In genomic region chrX:137031517-137032377, GRCh38 we compare ENCODE assay signal across 8 cellular contexts. TPM values are rescaled to one million over a fixed set of nuclear protein-coding genes. Genes with fewer than 3 reads are reported as not detected.
DNase-seq lines count a peak whose midpoint lies in the region; ATAC-seq, FAIRE-seq and TF ChIP-seq lines count a peak whose summit lies in the region.

No MANE protein-coding gene starts in this region.

- 1 to 33% methylated on average over 52 of the region's 52 CpGs for WGBS in aorta, 2 donors

- H3K4me1 Mint-ChIP-seq in naive thymus-derived CD4-positive, alpha-beta T cell, result peaks cover 4 to 13% (median 11%) of the 10 kb centered on the region in 7 donors

- H3K4me2 ChIP-seq in Loucy (ENCODE audit: low read depth, low read length, poor library complexity, severe bottlenecking) (peak overlapping the region; percentile 89), endothelial cell of umbilical vein (ENCODE audit: insufficient read depth, low read length) (peak overlapping the region; percentile 26)

- H3K36me3 Mint-ChIP-seq in naive thymus-derived CD4-positive, alpha-beta T cell, result peaks cover 0 to 4% (median 0%) of the 10 kb centered on the region in 5 donors

- no peak for TF ChIP-seq POLR2A in endothelial cell of umbilical vein (IDR thresholded peaks at IDR 0.05; ENCODE audit: low read depth, low read length)

- H3F3A ChIP-seq in Loucy (ENCODE audit: low read depth), result no peaks in the 10 kb centered on the region

- no peaks in the 10 kb centered on the region for H3K9me3 Mint-ChIP-seq in naive thymus-derived CD4-positive, alpha-beta T cell

- H3K9me2 ChIP-seq in Loucy (replicated peaks; ENCODE audit: low read depth, low read length), result no peaks in the 10 kb centered on the region

- H3K4me3 ChIP-seq in GM08714 (ENCODE audit: low read length) (peak overlapping the region; percentile 46; the same call in 1 of the 2 replicates), Loucy (ENCODE audit: low read length, poor library complexity, severe bottlenecking) (peak overlapping the region; percentile 69), endothelial cell of umbilical vein (replicated peaks in 1 of 3; ENCODE audit: insufficient read depth in 1 of 3, low read depth in 1 of 3, low read length in 3 of 3) (peak overlapping the region in 2 of 3 experiments; percentile 14 to 26), aorta (ENCODE audit: low read length in 2 of 2) (peak overlapping the region in 1 of 2 donors; percentile 44)
- H3K4me3 ChIP-seq in naive thymus-derived CD4-positive, alpha-beta T cell (ENCODE audit: low read length), result peak overlapping the region; percentile 64

- intact Hi-C loops in endothelial cell of umbilical vein (cut with micrococcal nuclease), result no loop called here
- intact Hi-C loops in naive thymus-derived CD4-positive, alpha-beta T cell (cut with micrococcal nuclease), result loop anchor here (1.0 kb wide), 1 partner anchor 21 kb away; no protein-coding TSS in a partner anchor
- intact Hi-C loops in aorta (cut with DNase I), result no loop called here

- H3K79me2 ChIP-seq in Loucy (ENCODE audit: insufficient read depth, low read length) (no peaks in the 10 kb centered on the region), endothelial cell of umbilical vein (ENCODE audit: control insufficient read depth, insufficient read depth, low read length) (no peaks in the 10 kb centered on the region)

- H3K27me3 Mint-ChIP-seq in naive thymus-derived CD4-positive, alpha-beta T cell, result peaks cover 15 to 64% (median 36%) of the 10 kb centered on the region in 5 donors

- H3K4me3 Mint-ChIP-seq in naive thymus-derived CD4-positive, alpha-beta T cell, result peak overlapping the region in 1 of 10 donors; percentile 70

- FAIRE-seq in endothelial cell of umbilical vein (lab: Jason Lieb, UNC), result peak; percentile 73

- no peak overlapping the region for H3K9ac ChIP-seq in Loucy (ENCODE audit: low read depth, low read length, poor library complexity, severe bottlenecking)
- no peak overlapping the region for H3K9ac ChIP-seq in endothelial cell of umbilical vein (replicated peaks; ENCODE audit: extremely low read depth, insufficient read depth, low read length)

- POLR2A ChIA-PET in endothelial cell of umbilical vein (lab: Charles Lee), result no interaction called here
- POLR2A ChIA-PET in naive thymus-derived CD4-positive, alpha-beta T cell (lab: Charles Lee), result no interaction called here

- no peak for TF ChIP-seq CTCF in Loucy (conservative IDR thresholded peaks at IDR 0.05; ENCODE audit: low read length)
- no peak for TF ChIP-seq CTCF in endothelial cell of umbilical vein (IDR thresholded peaks at IDR 0.05; ENCODE audit: extremely low read depth in 1 of 2, insufficient read depth in 1 of 2, low read depth in 1 of 2, low read length in 2 of 2)

- H3K27me3 ChIP-seq in Loucy (ENCODE audit: insufficient read depth, low read length, poor library complexity, severe bottlenecking) (peaks cover 13% of the 10 kb centered on the region), endothelial cell of umbilical vein (ENCODE audit: control insufficient read depth in 2 of 2, insufficient read depth in 2 of 2, low read length in 2 of 2) (peaks cover 31 to 42% of the 10 kb centered on the region in 2 experiments), aorta (ENCODE audit: control insufficient read depth in 1 of 2, insufficient read depth in 2 of 2, low read length in 1 of 2) (no peaks in the 10 kb centered on the region)
- H3K27me3 ChIP-seq in naive thymus-derived CD4-positive, alpha-beta T cell (ENCODE audit: control insufficient read depth in 2 of 2, insufficient read depth in 2 of 2, low read length in 2 of 2), result peaks cover 0 to 6% of the 10 kb centered on the region in 2 donors

- no peaks in the 10 kb centered on the region for H3K9me1 ChIP-seq in endothelial cell of umbilical vein (replicated peaks; ENCODE audit: control insufficient read depth, extremely low read depth, insufficient read depth, low read length)

- BruUV-seq in endothelial cell of umbilical vein (replicated peaks; lab: Mats Ljungman, UMichigan), result no TSS peak

- CTCF ChIA-PET in endothelial cell of umbilical vein (lab: Charles Lee), result no interaction called here
- CTCF ChIA-PET in naive thymus-derived CD4-positive, alpha-beta T cell (lab: Charles Lee), result no interaction called here

- H2AFZ ChIP-seq in Loucy (ENCODE audit: low read length) (peak overlapping the region; percentile 81), endothelial cell of umbilical vein (ENCODE audit: low read depth, low read length) (peak overlapping the region; percentile 3)

- dilution Hi-C loops in endothelial cell of umbilical vein (cut with MboI; ENCODE audit: extremely low pct_ligation_motif_present, low sequenced_read_pairs), result no loop called here

- H3K27ac ChIP-seq in endothelial cell of umbilical vein (ENCODE audit: insufficient read depth, low read depth, low read length) (no peak overlapping the region), aorta (ENCODE audit: low read depth in 1 of 2, low read length in 2 of 2) (no peak overlapping the region)
- no peak overlapping the region for H3K27ac ChIP-seq in naive thymus-derived CD4-positive, alpha-beta T cell (ENCODE audit: low read depth, low read length)

- H3K4me1 ChIP-seq in Loucy (ENCODE audit: insufficient read depth, low read length, poor library complexity, severe bottlenecking) (peaks cover 5% of the 10 kb centered on the region), endothelial cell of umbilical vein (ENCODE audit: control insufficient read depth, extremely low read depth, insufficient read depth, low read length) (peaks cover 5% of the 10 kb centered on the region), aorta (ENCODE audit: control insufficient read depth in 1 of 2, insufficient read depth in 2 of 2, low read length in 2 of 2) (no peaks in the 10 kb centered on the region)
- peaks cover 10 to 14% of the 10 kb centered on the region in 2 donors for H3K4me1 ChIP-seq in naive thymus-derived CD4-positive, alpha-beta T cell (ENCODE audit: control insufficient read depth in 2 of 2, insufficient read depth in 2 of 2, low read length in 2 of 2)

- H3K27ac Mint-ChIP-seq in naive thymus-derived CD4-positive, alpha-beta T cell, result peak overlapping the region in 1 of 9 donors; percentile 32

- DNase-seq in activated CD4-positive, alpha-beta T cell treated with anti-CD3 and anti-CD28 coated beads for 48 hours, result peak; percentile 57
- DNase-seq in endothelial cell of umbilical vein (ENCODE audit: low read depth, low spot score) (peak; percentile 7), aorta (no peak), 8988T (no peak)
- DNase-seq in naive thymus-derived CD4-positive, alpha-beta T cell, result peak in 8 of 9 donors; percentile 11 to 51 (median 32)

- ATAC-seq in GM21717 (IDR thresholded peaks at IDR 0.05; ENCODE audit: unreplicated experiment), result peak; percentile 84
- ATAC-seq in naive thymus-derived CD4-positive, alpha-beta T cell, result peak; percentile 72
- ATAC-seq in aorta (ENCODE audit: low FRiP score), result peak; percentile 42

- H3K36me3 ChIP-seq in Loucy (ENCODE audit: insufficient read depth, low read length), result no peaks in the 10 kb centered on the region
- H3K36me3 ChIP-seq in endothelial cell of umbilical vein (ENCODE audit: control insufficient read depth in 2 of 2, extremely low read depth in 1 of 2, insufficient read depth in 2 of 2, low read length in 2 of 2), result no peaks in the 10 kb centered on the region
- H3K36me3 ChIP-seq in naive thymus-derived CD4-positive, alpha-beta T cell (ENCODE audit: control insufficient read depth in 2 of 3, insufficient read depth in 3 of 3, low read length in 3 of 3), result no peaks in the 10 kb centered on the region
- no peaks in the 10 kb centered on the region for H3K36me3 ChIP-seq in aorta (ENCODE audit: control insufficient read depth in 1 of 2, insufficient read depth in 2 of 2, low read length in 1 of 2)

- no peaks in the 10 kb centered on the region for H4K20me1 ChIP-seq in Loucy (ENCODE audit: insufficient read depth, low read length, poor library complexity, severe bottlenecking)
- H4K20me1 ChIP-seq in endothelial cell of umbilical vein (replicated peaks; ENCODE audit: control insufficient read depth, extremely low read depth, insufficient read depth, low read length), result no peaks in the 10 kb centered on the region

- H3K9me3 ChIP-seq in Loucy (ENCODE audit: insufficient read depth, low read depth, low read length), result no peaks in the 10 kb centered on the region
- no peaks in the 10 kb centered on the region for H3K9me3 ChIP-seq in endothelial cell of umbilical vein (replicated peaks; ENCODE audit: control insufficient read depth, insufficient read depth, low read length)
- H3K9me3 ChIP-seq in naive thymus-derived CD4-positive, alpha-beta T cell (ENCODE audit: control insufficient read depth in 2 of 3, low read length in 3 of 3), result no peaks in the 10 kb centered on the region
- H3K9me3 ChIP-seq in aorta (ENCODE audit: control insufficient read depth, low read length), result no peaks in the 10 kb centered on the region

TF ChIP-seq in endothelial cell of umbilical vein, 7 proteins besides CTCF, POLR2A, EP300 and RAD21:
- TF ChIP-seq GATA2 (IDR thresholded peaks at IDR 0.05; ENCODE audit: insufficient read depth, insufficient read length, low read depth, low read length) (no peak), JUN (IDR thresholded peaks at IDR 0.05; ENCODE audit: borderline replicate concordance, insufficient read depth, insufficient read length, low read depth) (no peak), EZH2 (IDR thresholded peaks at IDR 0.05; ENCODE audit: borderline replicate concordance, low read depth, low read length, severe bottlenecking) (no peak), FOS (IDR thresholded peaks at IDR 0.05; ENCODE audit: borderline replicate concordance, insufficient read depth, low read length) (no peak), MYC (IDR thresholded peaks at IDR 0.05; ENCODE audit: low read depth, low read length) (no peak), POLR2AphosphoS5 (IDR thresholded peaks at IDR 0.05; ENCODE audit: insufficient read depth, low read depth, low read length) (no peak), MAX (IDR thresholded peaks at IDR 0.05; ENCODE audit: insufficient read depth, insufficient read length) (no peak)

RNA-seq across cellular contexts. Expression of gene GPR101, which starts 2.0 kb away (rescaled TPM):
- total RNA-seq in endothelial cell of umbilical vein, result not detected in 2 replicates
- not detected in 2 replicates for polyA plus RNA-seq in endothelial cell of umbilical vein
- polyA plus RNA-seq in endothelial cell of umbilical vein (2011; cell fraction: cytosol; rRNA removed), result not detected in 2 replicates
- not detected in 2 replicates for polyA plus RNA-seq in endothelial cell of umbilical vein (2011; cell fraction: nucleus; rRNA removed)
- polyA plus RNA-seq in endothelial cell of umbilical vein (2012), result not detected in 2 replicates
- not detected in 2 replicates for polyA minus RNA-seq in endothelial cell of umbilical vein
- polyA minus RNA-seq in endothelial cell of umbilical vein (2011; cell fraction: cytosol; rRNA and poly(A)+ RNA removed), result not detected
- not detected in 2 replicates for polyA minus RNA-seq in endothelial cell of umbilical vein (2011; cell fraction: nucleus; rRNA and poly(A)+ RNA removed)
- total RNA-seq in naive thymus-derived CD4-positive, alpha-beta T cell, result not detected
- polyA plus RNA-seq in naive thymus-derived CD4-positive, alpha-beta T cell, result not detected
- not detected for total RNA-seq in aorta
- not detected for polyA plus RNA-seq in aorta

Comparison
In these comparisons a context has a peak if more than half of its experiments do, and no peak if none do; other contexts are left out.
1. DNase-seq: peak in activated CD4-positive, alpha-beta T cell treated with anti-CD3 and anti-CD28 coated beads for 48 hours (single experiment), endothelial cell of umbilical vein (single experiment) and naive thymus-derived CD4-positive, alpha-beta T cell (8 of 9); none in aorta (0 of 2) and 8988T (single experiment).
2. intact Hi-C loops: an anchor here in naive thymus-derived CD4-positive, alpha-beta T cell (1.0 kb wide); none called in endothelial cell of umbilical vein and aorta.
3. Peak in every context shown above with its lines, with median percentiles within 50 percentile points of each other: ATAC-seq.